In genomic region chr7:17131983-17132655, GRCh38 we compare ENCODE assay signal across 19 cellular contexts.
DNase-seq lines count a peak whose midpoint lies in the region; ATAC-seq and TF ChIP-seq lines count a peak whose summit lies in the region.
"Had no signal": no experiment of that assay in that cellular context is flagged by ENCODE, and none has a peak within 500 bp of the region (broad histone marks: within the 10 kb centered on the region; RNA-seq: fewer than 3 reads in every experiment).

No MANE protein-coding gene starts in this region.

- H3K36me3 ChIP-seq in psoas muscle (ENCODE audit: insufficient read depth in 1 of 2, low read depth in 1 of 2), result no peaks in the 10 kb centered on the region
- H3K36me3 ChIP-seq: colonic mucosa had no signal

- H3K27ac ChIP-seq in psoas muscle, result no peak overlapping the region
- H3K27ac ChIP-seq: colonic mucosa had no signal

- no peak for TF ChIP-seq CTCF in psoas muscle (IDR thresholded peaks at IDR 0.05)

- H3K4me1 ChIP-seq in psoas muscle, result no peaks in the 10 kb centered on the region
- H3K4me1 ChIP-seq: colonic mucosa had no signal

- ATAC-seq in GM18517 (IDR thresholded peaks at IDR 0.05; ENCODE audit: unreplicated experiment) (peak; percentile 60), GM21447 (IDR thresholded peaks at IDR 0.05; ENCODE audit: unreplicated experiment) (peak; percentile 62), HG03108 (IDR thresholded peaks at IDR 0.05; ENCODE audit: unreplicated experiment) (peak; percentile 48), sciatic nerve (no peak), psoas muscle (no peak)
- ATAC-seq: activated CD8-positive, alpha-beta T cell treated with anti-CD3 and anti-CD28 coated beads for 36 hours; K562 had no signal

- WGBS in psoas muscle, 3 donors, result 89 to 92% (median 91%) methylated on average over 6 of the region's 6 CpGs

- no peak overlapping the region for H3K4me3 ChIP-seq in psoas muscle
- H3K4me3 ChIP-seq: colonic mucosa, K562 had no signal

- DNase-seq in left kidney (ENCODE audit: low read depth, low spot score) (peak; percentile 61), NOMO-1 (lab: John Stamatoyannopoulos, UW; ENCODE audit: unreplicated experiment in 2 of 2) (no peak), HuH-7 (ENCODE audit: low spot score) (no peak), sciatic nerve (ENCODE audit: low spot score) (no peak), psoas muscle (no peak)
- DNase-seq: activated CD8-positive, alpha-beta T cell treated with anti-CD3 and anti-CD28 coated beads for 36 hours; activated effector memory CD4-positive, alpha-beta T cell treated with anti-CD3 and anti-CD28 coated beads, Interleukin-2, amount 50 U/mL, for 16 hours; anterior cingulate cortex; colonic mucosa; DMS 273 treated with DMSO at 0.1 percent for 48 hours; erythroblast; kidney; NCI-H1105 treated with DMSO at 0.1 percent for 48 hours; NCI-H446 treated with DMSO at 0.1 percent for 48 hours; SK-N-SH had no signal

- no peaks in the 10 kb centered on the region for H3K27me3 ChIP-seq in psoas muscle (ENCODE audit: insufficient read depth in 3 of 3, low read length in 2 of 3)
- H3K27me3 ChIP-seq: colonic mucosa had no signal

- no peaks in the 10 kb centered on the region for H3K9me3 ChIP-seq in psoas muscle
- H3K9me3 ChIP-seq: colonic mucosa, SK-N-SH had no signal

- intact Hi-C loops in sciatic nerve (cut with DNase I), result no loop called here
- intact Hi-C loops in psoas muscle (cut with DNase I), result no loop called here

Comparison
In these comparisons a context has a peak if more than half of its experiments do, and no peak if none do; other contexts are left out.
1. ATAC-seq: peak in GM18517 (single experiment), GM21447 (single experiment) and HG03108 (single experiment); none in sciatic nerve (single experiment) and psoas muscle (0 of 4).